In the genomic region with DNA sequence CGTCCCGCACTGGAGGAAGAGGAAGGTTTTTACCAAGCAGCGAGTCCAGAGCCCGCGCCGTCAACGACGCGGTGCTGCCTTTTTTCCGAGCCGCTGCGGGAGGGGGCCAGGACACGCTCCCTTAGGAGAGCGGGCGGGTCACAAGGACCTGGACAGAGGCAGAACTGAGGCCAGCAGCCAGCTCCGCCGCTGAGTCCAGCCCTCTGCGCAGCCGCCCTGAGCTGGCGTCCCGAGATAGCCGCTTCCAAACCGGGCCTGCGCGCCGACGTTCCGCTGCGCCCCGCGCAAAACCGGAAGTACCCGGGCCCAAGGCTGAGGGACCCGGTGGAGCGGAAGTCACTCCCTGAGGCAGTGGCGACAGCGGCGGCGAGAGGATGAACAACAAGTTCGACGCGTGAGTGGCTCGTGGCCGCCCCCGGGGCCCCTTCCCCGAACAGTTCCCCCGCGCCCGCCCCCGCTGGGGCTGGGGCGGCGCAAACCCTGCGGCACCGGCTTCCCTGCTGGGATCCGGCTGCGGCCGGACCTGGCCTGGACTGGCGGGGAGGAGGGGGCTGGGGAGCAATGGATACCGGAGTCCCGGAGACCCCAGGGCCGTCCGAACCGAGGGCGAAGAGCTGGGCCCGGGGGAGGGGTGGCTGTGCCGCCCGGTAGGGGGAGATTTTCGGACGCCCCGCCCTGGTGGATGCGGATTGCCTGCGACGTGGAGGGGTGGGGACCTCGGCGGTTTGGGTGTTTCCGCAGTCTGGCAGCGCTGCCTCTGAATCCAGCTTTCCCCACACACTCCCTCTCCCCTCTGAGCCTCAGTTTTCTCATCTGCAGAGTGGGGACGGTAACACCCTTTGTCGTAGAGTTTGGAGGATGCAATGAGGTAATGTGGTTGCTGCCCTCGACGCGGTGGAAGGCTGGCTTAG, we compare ENCODE assay signal across 8 cellular contexts. TPM values are rescaled to one million over a fixed set of nuclear protein-coding genes. Genes with fewer than 3 reads are reported as not detected.
DNase-seq lines count a peak whose midpoint lies in the region; ATAC-seq, FAIRE-seq and TF ChIP-seq lines count a peak whose summit lies in the region.

A gene with protein sequence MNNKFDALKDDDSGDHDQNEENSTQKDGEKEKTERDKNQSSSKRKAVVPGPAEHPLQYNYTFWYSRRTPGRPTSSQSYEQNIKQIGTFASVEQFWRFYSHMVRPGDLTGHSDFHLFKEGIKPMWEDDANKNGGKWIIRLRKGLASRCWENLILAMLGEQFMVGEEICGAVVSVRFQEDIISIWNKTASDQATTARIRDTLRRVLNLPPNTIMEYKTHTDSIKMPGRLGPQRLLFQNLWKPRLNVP (plus strand): TSS at position 339 of the 911 bp plus-strand sequence. CDS start 36 bp downstream, at position 375.
Gene TIGD1 (minus strand): TSS at position 207 of the 911 bp plus-strand sequence. CDS start 675 bp downstream, outside the sequence.

- H3K27ac ChIP-seq in psoas muscle = peak within 1 kb of the TSS; percentile 99

- in situ Hi-C loops in GM13977 (cut with MboI; ENCODE audit: low pct_unique_long_range_greater_than_20kb, low sequenced_read_pairs, unreplicated experiment) = no loop called here

- peaks cover 84 to 89% (median 86%) of the 10 kb centered on the region in 3 donors for H3K4me1 Mint-ChIP-seq in T-cell

- peak within 1 kb of the TSS; percentile 98 to 100 (median 99) for H3K4me3 Mint-ChIP-seq in T-cell

- peak within 1 kb of the TSS; percentile 99 to 100 for H3K27ac Mint-ChIP-seq in T-cell

- FAIRE-seq in urothelium cell line (lab: Jason Lieb, UNC) = no peak

- H3K4me3 ChIP-seq in psoas muscle = peak within 1 kb of the TSS; percentile 97

- CTCF ChIA-PET in T-cell (lab: Charles Lee) = no interaction called here

- intact Hi-C loops in left ventricle myocardium superior (cut with micrococcal nuclease) = no loop called here
- intact Hi-C loops in psoas muscle (cut with DNase I) = loop anchor here in 1 of 2 donors (2.0 kb wide), 1 partner anchor 24 kb away; no protein-coding TSS in a partner anchor

- peak; percentile 88 for ATAC-seq in HG02870 (IDR thresholded peaks at IDR 0.05; ENCODE audit: unreplicated experiment)
- peak; percentile 90 to 92 (median 90) for ATAC-seq in T-cell (replicated peaks in 1 of 4)
- peak; percentile 98 for ATAC-seq in left ventricle myocardium superior
- ATAC-seq in psoas muscle = peak; percentile 94 to 98 (median 96)

- POLR2A ChIA-PET in T-cell (lab: Charles Lee) = interaction anchor here in 1 of 2 donors (0.5 kb wide), 1 partner anchor 576 kb away, joined by 3 read pairs; no protein-coding TSS in a partner anchor

- H3K27me3 Mint-ChIP-seq in T-cell = no peaks in the 10 kb centered on the region

- peaks cover 6 to 32% of the 10 kb centered on the region in 2 donors for H3K36me3 ChIP-seq in psoas muscle (ENCODE audit: insufficient read depth in 1 of 2, low read depth in 1 of 2)

- WGBS in psoas muscle, 3 donors = 0 to 1% (median 1%) methylated on average over 61 to 82 of the region's 82 CpGs

- no peaks in the 10 kb centered on the region for H3K27me3 ChIP-seq in psoas muscle (ENCODE audit: insufficient read depth in 3 of 3, low read length in 2 of 3)

- peaks cover 38% of the 10 kb centered on the region for H3K4me1 ChIP-seq in psoas muscle

- no peaks in the 10 kb centered on the region for H3K9me3 ChIP-seq in psoas muscle

- TF ChIP-seq CTCF in GM13977 (IDR thresholded peaks at IDR 0.05; ENCODE audit: extremely low read depth, insufficient read depth, missing control alignments) = peak; percentile 28
- peak; percentile 28 for TF ChIP-seq CTCF in psoas muscle (IDR thresholded peaks at IDR 0.05)

- peak; percentile 99 for DNase-seq in GM13977 (ENCODE audit: low spot score)
- peak; percentile 91 for DNase-seq in NCI-H146 (lab: John Stamatoyannopoulos, UW)
- DNase-seq in T-cell = peak; percentile 82 to 93 (median 88)
- peak; percentile 82 for DNase-seq in amniotic stem cell (lab: John Stamatoyannopoulos, UW)
- peak; percentile 97 for DNase-seq in left ventricle myocardium superior
- peak; percentile 96 to 98 for DNase-seq in psoas muscle
- peak; percentile 99 for DNase-seq in urothelium cell line (ENCODE audit: low spot score)

- H3K9me3 Mint-ChIP-seq in T-cell = peaks cover 0 to 4% (median 4%) of the 10 kb centered on the region in 3 donors

- peaks cover 33% of the 10 kb centered on the region for H3K36me3 Mint-ChIP-seq in T-cell

RNA-seq across cellular contexts. Expression of the first gene that starts in this region (rescaled TPM):
- total RNA-seq in T-cell (10 to 100 TPM; 49.5 to 60.9 (median 55.3) TPM), left ventricle myocardium superior (40.7 TPM), psoas muscle (100 to 1,000 TPM in 1 of 4 donors, 10 to 100 TPM in 3; 76.1 to 136 (median 88.4) TPM)
- 10 to 100 TPM; 39.6 to 85.2 (median 67.4) TPM for polyA plus RNA-seq in psoas muscle

RNA-seq across cellular contexts. Expression of gene TIGD1, which starts in this region (rescaled TPM):
- 10 to 100 TPM; 15.6 to 20.4 (median 16.9) TPM for total RNA-seq in T-cell
- 1.7 TPM for total RNA-seq in left ventricle myocardium superior
- 1 to 10 TPM; 2.3 to 4.9 (median 3.7) TPM for total RNA-seq in psoas muscle
- 1 to 10 TPM; 2.6 to 6.8 (median 6.4) TPM for polyA plus RNA-seq in psoas muscle

Comparison
In these comparisons a context has a peak if more than half of its experiments do, and no peak if none do; other contexts are left out.
1. Peak in every context shown above with its lines: DNase-seq, ATAC-seq, H3K4me3 ChIP-seq and H3K27ac ChIP-seq.